8 cellular contexts compared by ENCODE assay signal in genomic region chr16:29973384-29974246, GRCh38. TPM values are rescaled to one million over a fixed set of nuclear protein-coding genes. Genes with fewer than 3 reads are reported as not detected.
DNase-seq lines count a peak whose midpoint lies in the region; ATAC-seq and TF ChIP-seq lines count a peak whose summit lies in the region.

Gene TAOK2, plus strand, starts transcription at chr16:29973868. Its CDS starts 3,905 bp downstream, at chr16:29977773.

- peak within 1 kb of the TSS; percentile 95 for H3K27ac Mint-ChIP-seq in activated naive CD8-positive, alpha-beta T cell treated with anti-CD3 and anti-CD28 coated beads for 36 hours
- H3K27ac Mint-ChIP-seq in glutamatergic neuron (ENCODE audit: unreplicated experiment) (peak within 1 kb of the TSS; percentile 83), osteocyte (ENCODE audit: unreplicated experiment) (peak within 1 kb of the TSS; percentile 94)

- H3K27me3 Mint-ChIP-seq in activated naive CD8-positive, alpha-beta T cell treated with anti-CD3 and anti-CD28 coated beads for 36 hours, result no peaks in the 10 kb centered on the region
- peaks cover 8% of the 10 kb centered on the region for H3K27me3 Mint-ChIP-seq in glutamatergic neuron (ENCODE audit: unreplicated experiment)
- no peaks in the 10 kb centered on the region for H3K27me3 Mint-ChIP-seq in osteocyte (ENCODE audit: unreplicated experiment)

- H3K9me3 ChIP-seq in SU-DHL-6 (ENCODE audit: insufficient read depth, low read length) (no peaks in the 10 kb centered on the region), thoracic aorta (no peaks in the 10 kb centered on the region)

- H3K9ac ChIP-seq in SU-DHL-6 (ENCODE audit: low read length), result peak within 1 kb of the TSS; percentile 97

- H3K9me2 ChIP-seq in SU-DHL-6 (replicated peaks; ENCODE audit: insufficient read depth, low read length), result no peaks in the 10 kb centered on the region

- peaks cover 31% of the 10 kb centered on the region for H3K36me3 Mint-ChIP-seq in activated naive CD8-positive, alpha-beta T cell treated with anti-CD3 and anti-CD28 coated beads for 36 hours
- H3K36me3 Mint-ChIP-seq in glutamatergic neuron (ENCODE audit: unreplicated experiment), result peaks cover 4% of the 10 kb centered on the region
- H3K36me3 Mint-ChIP-seq in osteocyte (ENCODE audit: unreplicated experiment), result peaks cover 15% of the 10 kb centered on the region

- peaks cover 16% of the 10 kb centered on the region for H3F3A ChIP-seq in SU-DHL-6 (ENCODE audit: insufficient read depth)

- DNase-seq in GM12865 (ENCODE audit: low read depth), result peak; percentile 100
- peak; percentile 94 to 99 (median 98) for DNase-seq in NCI-H1417 (lab: John Stamatoyannopoulos, UW)
- peak; percentile 100 for DNase-seq in activated naive CD8-positive, alpha-beta T cell treated with anti-CD3 and anti-CD28 coated beads for 36 hours
- DNase-seq in glutamatergic neuron, result peak; percentile 99
- DNase-seq in osteocyte (ENCODE audit: extremely low spot score, unreplicated experiment), result peak; percentile 100
- peak; percentile 91 for DNase-seq in thoracic aorta (ENCODE audit: low spot score)

- H3K27me3 ChIP-seq in SU-DHL-6 (ENCODE audit: low read length) (no peaks in the 10 kb centered on the region), thoracic aorta (replicated peaks; ENCODE audit: insufficient read depth) (no peaks in the 10 kb centered on the region)

- H3K4me2 ChIP-seq in SU-DHL-6 (ENCODE audit: low read depth, low read length, poor library complexity, severe bottlenecking), result peak within 1 kb of the TSS; percentile 78

- TF ChIP-seq CTCF in GM12865 (IDR thresholded peaks at IDR 0.05; ENCODE audit: insufficient read depth, low read depth, low read length, missing control alignments) (no peak), SU-DHL-6 (IDR thresholded peaks at IDR 0.05; ENCODE audit: insufficient read depth, low read length, poor library complexity, severe bottlenecking) (no peak), glutamatergic neuron (IDR thresholded peaks at IDR 0.05; ENCODE audit: partially characterized antibody, unreplicated experiment) (no peak), osteocyte (IDR thresholded peaks at IDR 0.05) (no peak), thoracic aorta (IDR thresholded peaks at IDR 0.05) (no peak)

- H3K9me3 Mint-ChIP-seq in activated naive CD8-positive, alpha-beta T cell treated with anti-CD3 and anti-CD28 coated beads for 36 hours, result peaks cover 7% of the 10 kb centered on the region
- H3K9me3 Mint-ChIP-seq in glutamatergic neuron (ENCODE audit: unreplicated experiment) (peaks cover 17% of the 10 kb centered on the region), osteocyte (ENCODE audit: unreplicated experiment) (no peaks in the 10 kb centered on the region)

- peak within 1 kb of the TSS; percentile 98 for H3K4me3 Mint-ChIP-seq in activated naive CD8-positive, alpha-beta T cell treated with anti-CD3 and anti-CD28 coated beads for 36 hours
- H3K4me3 Mint-ChIP-seq in glutamatergic neuron (ENCODE audit: unreplicated experiment) (peak within 1 kb of the TSS; percentile 94), osteocyte (ENCODE audit: unreplicated experiment) (peak within 1 kb of the TSS; percentile 98)

- H3K4me3 ChIP-seq in GM12865 (ENCODE audit: low read depth, low read length) (peak within 1 kb of the TSS; percentile 96), SU-DHL-6 (ENCODE audit: insufficient read depth, low read length, poor library complexity, severe bottlenecking) (peak within 1 kb of the TSS; percentile 82), thoracic aorta (peak within 1 kb of the TSS; percentile 98)

- H3K4me1 Mint-ChIP-seq in activated naive CD8-positive, alpha-beta T cell treated with anti-CD3 and anti-CD28 coated beads for 36 hours, result peaks cover 33% of the 10 kb centered on the region
- peaks cover 26% of the 10 kb centered on the region for H3K4me1 Mint-ChIP-seq in glutamatergic neuron (ENCODE audit: low read depth, unreplicated experiment)
- peaks cover 30% of the 10 kb centered on the region for H3K4me1 Mint-ChIP-seq in osteocyte (ENCODE audit: unreplicated experiment)

- H2AFZ ChIP-seq in SU-DHL-6 (ENCODE audit: low read depth, low read length, severe bottlenecking), result peak within 1 kb of the TSS; percentile 67

- peaks cover 20 to 39% of the 10 kb centered on the region in 2 donors for H3K4me1 ChIP-seq in thoracic aorta (ENCODE audit: control insufficient read depth in 1 of 2, low read depth in 2 of 2)

- H3K36me3 ChIP-seq in SU-DHL-6 (ENCODE audit: low read length) (no peaks in the 10 kb centered on the region), thoracic aorta (peaks cover 7% of the 10 kb centered on the region)

- peak within 1 kb of the TSS; percentile 68 for H3K27ac ChIP-seq in SU-DHL-6 (ENCODE audit: low read depth, low read length)
- H3K27ac ChIP-seq in thoracic aorta, result peak within 1 kb of the TSS; percentile 88 to 90

- peaks cover 37% of the 10 kb centered on the region for H3K79me2 ChIP-seq in SU-DHL-6 (ENCODE audit: insufficient read depth, low read length)

- ATAC-seq in HG02759 (IDR thresholded peaks at IDR 0.05; ENCODE audit: unreplicated experiment) (peak; percentile 96), thoracic aorta (ENCODE audit: insufficient number of reproducible peaks, low FRiP score, low read depth) (peak; percentile 83)

- no peaks in the 10 kb centered on the region for H4K20me1 ChIP-seq in SU-DHL-6 (ENCODE audit: low read depth, low read length)

RNA-seq across cellular contexts. Expression of gene TAOK2, which starts in this region (rescaled TPM):
- total RNA-seq in activated naive CD8-positive, alpha-beta T cell treated with anti-CD3 and anti-CD28 coated beads for 36 hours, result 10 to 100 TPM; 24.9 to 26.4 TPM
- 58.5 TPM for total RNA-seq in glutamatergic neuron (ENCODE audit: unreplicated experiment)
- 44.4 and 48.8 TPM in 2 replicates for total RNA-seq in osteocyte
- 10 to 100 TPM; 54.6 to 55.0 TPM for total RNA-seq in thoracic aorta

Comparison
In these comparisons a context has a peak if more than half of its experiments do, and no peak if none do; other contexts are left out.
1. Peak in every context shown above with its lines: DNase-seq, ATAC-seq, H3K4me3 ChIP-seq and H3K27ac ChIP-seq.